Comparison of ENCODE assay signal across 14 cellular contexts in the genomic region with DNA sequence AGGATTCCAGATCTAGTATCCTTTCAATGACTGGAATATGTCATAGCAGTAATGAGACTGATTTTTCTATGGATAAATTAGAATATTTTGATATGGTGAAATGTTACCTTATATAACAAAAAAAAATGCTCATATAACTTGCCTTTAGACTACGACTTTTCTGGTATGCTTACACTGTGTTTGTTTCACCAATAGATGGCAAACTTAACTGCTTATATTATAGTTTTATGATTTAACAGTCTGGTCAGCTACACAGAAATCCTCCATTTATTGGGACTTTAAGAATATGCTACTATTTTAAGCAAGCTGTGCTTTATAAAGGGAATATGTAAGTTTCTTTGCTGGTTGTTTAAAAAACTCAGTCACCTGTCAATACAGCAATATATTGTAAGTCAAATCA.
A peak's percentile ranks its signal among the peaks of the same experiment; 100 is the strongest.
DNase-seq lines count a peak whose midpoint lies in the region; FAIRE-seq and TF ChIP-seq lines count a peak whose summit lies in the region.
"Had no signal": no experiment of that assay in that cellular context is flagged by ENCODE, and none has a peak within 500 bp of the region (broad histone marks: within the 10 kb centered on the region; RNA-seq: fewer than 3 reads in every experiment).

No MANE protein-coding gene starts in this region.

- no peak overlapping the region for H3K4me3 Mint-ChIP-seq in activated naive CD4-positive, alpha-beta T cell treated with anti-CD3 and anti-CD28 coated beads for 36 hours
- H3K4me3 Mint-ChIP-seq: activated T-cell treated with anti-CD3 and anti-CD28 coated beads, Interleukin-2, amount 50 U/mL, for 24 hours; stimulated activated memory B cell treated with anti-CD40 and anti-IgM and Interleukin-4, amounts not matched to agents 10 μg/mL and 1 μg/mL and 100 μg/mL, for 72 hours had no signal

- FAIRE-seq in bronchial epithelial cell (lab: Jason Lieb, UNC), result no peak

- peak; percentile 46 for TF ChIP-seq CTCF in AG09309 (IDR thresholded peaks at IDR 0.05; ENCODE audit: control insufficient read depth, insufficient read depth, low read depth, low read length, missing control alignments)
- no peak for TF ChIP-seq CTCF in bronchial epithelial cell (IDR thresholded peaks at IDR 0.05; ENCODE audit: insufficient read depth, low read length, severe bottlenecking)
- TF ChIP-seq CTCF in testis (IDR thresholded peaks at IDR 0.05), result peak in 1 of 3 experiments; percentile 2
- TF ChIP-seq CTCF in Peyer's patch (IDR thresholded peaks at IDR 0.05), result no peak

- H3K36me3 Mint-ChIP-seq in activated naive CD4-positive, alpha-beta T cell treated with anti-CD3 and anti-CD28 coated beads for 36 hours (ENCODE audit: low read depth), result no peaks in the 10 kb centered on the region
- H3K36me3 Mint-ChIP-seq: stimulated activated memory B cell treated with anti-CD40 and anti-IgM and Interleukin-4, amounts not matched to agents 10 μg/mL and 1 μg/mL and 100 μg/mL, for 72 hours had no signal

- WGBS in testis, 2 donors, result 36 to 50% methylated on average over 1 of the region's 1 CpG

- H3K27me3 ChIP-seq in bronchial epithelial cell (ENCODE audit: control insufficient read depth, insufficient read depth, low read length) (no peaks in the 10 kb centered on the region), testis (no peaks in the 10 kb centered on the region), Peyer's patch (no peaks in the 10 kb centered on the region)

- no peaks in the 10 kb centered on the region for H3K9me3 ChIP-seq in testis
- no peaks in the 10 kb centered on the region for H3K9me3 ChIP-seq in Peyer's patch

- no peaks in the 10 kb centered on the region for H3K9me3 Mint-ChIP-seq in activated naive CD4-positive, alpha-beta T cell treated with anti-CD3 and anti-CD28 coated beads for 36 hours
- H3K9me3 Mint-ChIP-seq: activated T-cell treated with anti-CD3 and anti-CD28 coated beads, Interleukin-2, amount 50 U/mL, for 24 hours; stimulated activated memory B cell treated with anti-CD40 and anti-IgM and Interleukin-4, amounts not matched to agents 10 μg/mL and 1 μg/mL and 100 μg/mL, for 72 hours had no signal

- no peaks in the 10 kb centered on the region for H3K36me3 ChIP-seq in bronchial epithelial cell (ENCODE audit: control insufficient read depth, insufficient read depth, low read length)
- H3K36me3 ChIP-seq in testis (ENCODE audit: low read depth, missing control alignments), result no peaks in the 10 kb centered on the region
- H3K36me3 ChIP-seq in Peyer's patch, result no peaks in the 10 kb centered on the region

- H3K27ac ChIP-seq in testis (no peak overlapping the region), Peyer's patch (no peak overlapping the region)

- H3K4me1 ChIP-seq in testis (no peaks in the 10 kb centered on the region), Peyer's patch (no peaks in the 10 kb centered on the region)

- intact Hi-C loops in testis (cut with DNase I; ENCODE audit: low total_unique reads), result no loop called here
- intact Hi-C loops in activated naive CD4-positive, alpha-beta T cell treated with anti-CD3 and anti-CD28 coated beads for 36 hours (cut with micrococcal nuclease), result no loop called here

- CTCF ChIA-PET in activated naive CD4-positive, alpha-beta T cell treated with anti-CD3 and anti-CD28 coated beads for 36 hours (lab: Charles Lee), result no interaction called here

- no peaks in the 10 kb centered on the region for H3K27me3 Mint-ChIP-seq in activated naive CD4-positive, alpha-beta T cell treated with anti-CD3 and anti-CD28 coated beads for 36 hours (ENCODE audit: low read depth)
- H3K27me3 Mint-ChIP-seq: activated T-cell treated with anti-CD3 and anti-CD28 coated beads, Interleukin-2, amount 50 U/mL, for 24 hours; stimulated activated memory B cell treated with anti-CD40 and anti-IgM and Interleukin-4, amounts not matched to agents 10 μg/mL and 1 μg/mL and 100 μg/mL, for 72 hours had no signal

- H3K4me1 Mint-ChIP-seq in activated naive CD4-positive, alpha-beta T cell treated with anti-CD3 and anti-CD28 coated beads for 36 hours (ENCODE audit: low read depth), result no peaks in the 10 kb centered on the region
- H3K4me1 Mint-ChIP-seq: stimulated activated memory B cell treated with anti-CD40 and anti-IgM and Interleukin-4, amounts not matched to agents 10 μg/mL and 1 μg/mL and 100 μg/mL, for 72 hours had no signal

- H3K4me3 ChIP-seq in AG09309 (ENCODE audit: control insufficient read depth, low read depth, low read length) (no peak overlapping the region), bronchial epithelial cell (ENCODE audit: low read depth, low read length) (no peak overlapping the region), testis (no peak overlapping the region), Peyer's patch (no peak overlapping the region)
- H3K4me3 ChIP-seq: lung had no signal

- no peak for TF ChIP-seq POLR2A in testis (IDR thresholded peaks at IDR 0.05)
- TF ChIP-seq POLR2A in Peyer's patch (IDR thresholded peaks at IDR 0.05), result no peak

- DNase-seq in AG09309 (ENCODE audit: low read depth) (peak; percentile 39), LHCN-M2 (ENCODE audit: low read depth) (peak; percentile 58), bronchial epithelial cell (ENCODE audit: low read depth) (peak; percentile 35), midbrain (lab: John Stamatoyannopoulos, UW) (peak; percentile 32), testis (no peak), middle frontal gyrus (ENCODE audit: extremely low spot score, low spot score) (no peak), Peyer's patch (no peak)
- DNase-seq in activated naive CD4-positive, alpha-beta T cell treated with anti-CD3 and anti-CD28 coated beads for 36 hours, result no peak
- DNase-seq: activated T-cell treated with anti-CD3 and anti-CD28 coated beads, Interleukin-2, amount 50 U/mL, for 24 hours; effector CD8-positive, alpha-beta T cell; NCI-H446 treated with DMSO at 0.1 percent for 48 hours; T-helper 2 cell had no signal

- H3K27ac Mint-ChIP-seq in activated naive CD4-positive, alpha-beta T cell treated with anti-CD3 and anti-CD28 coated beads for 36 hours, result no peak overlapping the region
- H3K27ac Mint-ChIP-seq: activated T-cell treated with anti-CD3 and anti-CD28 coated beads, Interleukin-2, amount 50 U/mL, for 24 hours; stimulated activated memory B cell treated with anti-CD40 and anti-IgM and Interleukin-4, amounts not matched to agents 10 μg/mL and 1 μg/mL and 100 μg/mL, for 72 hours had no signal

Comparison
In these comparisons a context has a peak if more than half of its experiments do, and no peak if none do; other contexts are left out.
1. DNase-seq: peak in AG09309 (single experiment), LHCN-M2 (single experiment), bronchial epithelial cell (single experiment) and midbrain (single experiment); none in testis (single experiment), activated naive CD4-positive, alpha-beta T cell treated with anti-CD3 and anti-CD28 coated beads for 36 hours (single experiment), middle frontal gyrus (single experiment) and Peyer's patch (0 of 3).